In the genomic region with DNA sequence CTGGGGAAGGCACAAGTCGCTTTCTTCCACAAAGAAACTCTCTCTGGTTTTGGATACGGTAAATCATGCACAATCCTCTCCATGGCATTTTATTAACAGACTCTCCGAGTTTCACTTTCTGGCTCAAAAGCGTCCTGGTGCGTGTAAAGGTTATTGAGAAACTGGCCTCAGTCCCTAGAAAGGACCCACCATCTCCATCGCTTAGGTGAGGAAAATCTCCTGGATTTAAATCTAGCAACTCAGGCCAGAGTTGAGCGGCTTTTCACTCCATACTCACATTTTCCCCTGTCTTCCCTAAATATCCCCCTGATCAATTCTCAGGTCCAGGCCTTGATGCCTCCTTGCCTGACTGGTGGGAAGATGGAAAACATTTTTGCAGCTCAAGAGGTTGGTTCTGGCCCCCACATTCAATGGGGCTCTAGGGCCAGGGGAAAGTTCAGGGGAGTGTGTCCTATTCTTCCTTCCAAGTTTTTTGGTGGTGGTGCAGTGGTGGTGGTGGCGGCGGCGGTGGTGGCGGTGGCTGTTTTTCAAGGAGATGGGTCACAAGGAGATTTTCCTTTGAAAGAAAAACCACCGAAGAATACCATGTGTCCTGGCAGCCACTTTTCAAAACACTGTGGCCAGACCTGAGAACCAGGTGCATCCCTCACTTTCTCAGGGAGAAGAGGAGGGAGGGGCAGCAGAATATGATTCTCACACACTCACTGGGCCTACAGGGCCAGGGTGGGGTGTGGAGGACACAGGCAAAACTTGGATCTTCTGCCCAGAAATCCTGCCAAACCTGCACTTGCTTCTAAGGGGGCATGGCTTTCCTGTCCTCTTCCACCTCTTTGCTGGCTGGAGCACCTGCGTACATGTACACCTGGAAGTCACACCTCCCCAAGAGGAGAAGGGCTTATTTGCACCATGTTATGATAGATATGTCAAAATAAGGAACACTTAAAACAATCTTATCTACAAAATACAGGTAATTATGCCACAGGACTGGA, we compare ENCODE assay signal across 8 cellular contexts. TPM values are rescaled to one million over a fixed set of nuclear protein-coding genes. Genes with fewer than 3 reads are reported as not detected.
DNase-seq lines count a peak whose midpoint lies in the region; ATAC-seq, FAIRE-seq and TF ChIP-seq lines count a peak whose summit lies in the region.

No MANE protein-coding gene starts in this region.

- peak overlapping the region; percentile 93 for H3K9ac ChIP-seq in Karpas-422 (ENCODE audit: low read length)

- no peak overlapping the region for H2AFZ ChIP-seq in Karpas-422 (ENCODE audit: low read length)

- H4K20me1 ChIP-seq in Karpas-422 (ENCODE audit: insufficient read depth, low read depth, low read length): peaks cover 20% of the 10 kb centered on the region

- intact Hi-C loops in ovary (cut with DNase I): loop anchor here in 1 of 4 donors (1.0 kb wide), 1 partner anchor 26 kb away; no protein-coding TSS in a partner anchor

- H3K4me3 ChIP-seq in Karpas-422 (ENCODE audit: low read length): peak overlapping the region; percentile 82
- peak overlapping the region; percentile 57 for H3K4me3 ChIP-seq in ectodermal cell (ENCODE audit: insufficient read depth, low read depth, low read length)
- H3K4me3 ChIP-seq in ovary: peak overlapping the region; percentile 56

- DNase-seq in GM12891 (ENCODE audit: insufficient read length, low spot score) (no peak), Karpas-422 (no peak), ovary (no peak), NCI-H446 (lab: John Stamatoyannopoulos, UW) (no peak)

- no peak for ATAC-seq in GM18520 (IDR thresholded peaks at IDR 0.05; ENCODE audit: unreplicated experiment)
- no peak for ATAC-seq in HG03196 (IDR thresholded peaks at IDR 0.05; ENCODE audit: unreplicated experiment)
- ATAC-seq in HG02571 (IDR thresholded peaks at IDR 0.05; ENCODE audit: unreplicated experiment): no peak

- H3K36me3 ChIP-seq in Karpas-422 (ENCODE audit: insufficient read depth, low read length): no peaks in the 10 kb centered on the region
- no peaks in the 10 kb centered on the region for H3K36me3 ChIP-seq in ectodermal cell (ENCODE audit: control insufficient read depth, insufficient read depth, low read length)
- no peaks in the 10 kb centered on the region for H3K36me3 ChIP-seq in ovary

- FAIRE-seq in GM12891 (lab: Jason Lieb, UNC): peak; percentile 50

- no peak for TF ChIP-seq CTCF in ovary (IDR thresholded peaks at IDR 0.05)

- H3K9me2 ChIP-seq in Karpas-422 (replicated peaks; ENCODE audit: insufficient read depth, low read length): no peaks in the 10 kb centered on the region

- H3K27me3 ChIP-seq in Karpas-422 (ENCODE audit: low read length) (no peaks in the 10 kb centered on the region), ectodermal cell (ENCODE audit: control insufficient read depth, insufficient read depth, low read length, poor library complexity, severe bottlenecking) (peaks cover 54% of the 10 kb centered on the region), ovary (no peaks in the 10 kb centered on the region)

- H3K4me2 ChIP-seq in Karpas-422 (ENCODE audit: low read depth, low read length, poor library complexity, severe bottlenecking): peak overlapping the region; percentile 83

- H3K4me1 ChIP-seq in Karpas-422 (ENCODE audit: low read length): peaks cover 88% of the 10 kb centered on the region
- peaks cover 24% of the 10 kb centered on the region for H3K4me1 ChIP-seq in ectodermal cell (ENCODE audit: control insufficient read depth, insufficient read depth, low read length)
- peaks cover 44% of the 10 kb centered on the region for H3K4me1 ChIP-seq in ovary (ENCODE audit: insufficient read depth)

- no peak for TF ChIP-seq EP300 in ovary (IDR thresholded peaks at IDR 0.05)

- H3K79me2 ChIP-seq in Karpas-422 (ENCODE audit: low read length): peaks cover 91% of the 10 kb centered on the region

- TF ChIP-seq POLR2A in GM12891 (IDR thresholded peaks at IDR 0.05; ENCODE audit: low read depth, low read length) (no peak), ovary (IDR thresholded peaks at IDR 0.05) (no peak)

- H3K9me3 ChIP-seq in Karpas-422 (ENCODE audit: low read length): no peaks in the 10 kb centered on the region
- H3K9me3 ChIP-seq in ectodermal cell (ENCODE audit: control insufficient read depth, low read length): no peaks in the 10 kb centered on the region
- no peaks in the 10 kb centered on the region for H3K9me3 ChIP-seq in ovary

- H3K27ac ChIP-seq in Karpas-422 (ENCODE audit: low read length) (peak overlapping the region; percentile 89), ectodermal cell (ENCODE audit: insufficient read depth, low read depth, low read length, poor library complexity, severe bottlenecking) (no peak overlapping the region), ovary (peak overlapping the region; percentile 82 to 99)

- 51 to 55% methylated on average over 12 to 13 of the region's 13 CpGs for WGBS in ectodermal cell, 2 experiments
- 52 to 56% (median 53%) methylated on average over 13 of the region's 13 CpGs for WGBS in ovary, 3 donors

TF ChIP-seq in GM12891, 5 proteins besides CTCF, POLR2A, EP300 and RAD21:
- TF ChIP-seq SPI1 (IDR thresholded peaks at IDR 0.05; ENCODE audit: low read depth, low read length) (no peak), POU2F2 (IDR thresholded peaks at IDR 0.05; ENCODE audit: low read depth, low read length) (no peak)

RNA-seq across cellular contexts. Expression of gene PNMA1, which starts 46.7 kb away (rescaled TPM):
- 18.6 TPM for polyA plus RNA-seq in GM12891 (2012; ENCODE audit: low read depth, missing spikeins)
- total RNA-seq in Karpas-422 (2014; rRNA removed; shearing (Covaris generic); ENCODE audit: low replicate concordance): 7.4 and 7.7 TPM in 2 replicates
- 74.3 TPM for polyA plus RNA-seq in ectodermal cell (2013, experiment 1 of 4)
- 72.1 TPM for polyA plus RNA-seq in ectodermal cell (2013, experiment 2 of 4)
- polyA plus RNA-seq in ectodermal cell (2013, experiment 3 of 4): 62.6 TPM
- polyA plus RNA-seq in ectodermal cell (2013, experiment 4 of 4): 74.7 TPM
- 100 to 1,000 TPM in 1 of 7 donors, 10 to 100 TPM in 6; 22.3 to 114 (median 87.3) TPM for total RNA-seq in ovary
- 10 to 100 TPM; 43.7 to 84.2 TPM for polyA plus RNA-seq in ovary
